ENCODE assay signal across 8 cellular contexts in genomic region chr11:61966673-61967176, GRCh38. TPM values are rescaled to one million over a fixed set of nuclear protein-coding genes. Genes with fewer than 3 reads are reported as not detected.
DNase-seq lines count a peak whose midpoint lies in the region; TF ChIP-seq lines count a peak whose summit lies in the region.

No MANE protein-coding gene starts in this region.

- H2AFZ ChIP-seq in neural cell (ENCODE audit: low read depth, low read length) = no peak overlapping the region

- H3K79me2 ChIP-seq in neural cell (replicated peaks; ENCODE audit: insufficient read depth, low read length) = peaks cover 23% of the 10 kb centered on the region

- TF ChIP-seq RAD21 in neural cell (conservative IDR thresholded peaks at IDR 0.05) = no peak

- TF ChIP-seq CTCF in VCaP (conservative IDR thresholded peaks at IDR 0.05) (no peak), neural cell (IDR thresholded peaks at IDR 0.05; ENCODE audit: poor library complexity, severe bottlenecking) (no peak)

- TF ChIP-seq EP300 in neural cell (conservative IDR thresholded peaks at IDR 0.05; ENCODE audit: poor library complexity, severe bottlenecking) = no peak

- H3K27ac ChIP-seq in VCaP (peak overlapping the region; percentile 95), neural cell (ENCODE audit: low read length) (peak overlapping the region; percentile 98)

- H3K27me3 ChIP-seq in H7 (ENCODE audit: control insufficient read depth, insufficient read depth, low read length) (no peaks in the 10 kb centered on the region), endocrine pancreas (ENCODE audit: control insufficient read depth, insufficient read depth, low read length) (no peaks in the 10 kb centered on the region), neural cell (ENCODE audit: insufficient read depth, low read depth, low read length) (no peaks in the 10 kb centered on the region)

- H3K4me2 ChIP-seq in neural cell (ENCODE audit: low read length) = peak overlapping the region; percentile 66

- no peaks in the 10 kb centered on the region for H4K20me1 ChIP-seq in neural cell (ENCODE audit: insufficient read depth)

- H3K9ac ChIP-seq in endocrine pancreas (ENCODE audit: control insufficient read depth, insufficient read depth, low read length) = peak overlapping the region; percentile 49
- peak overlapping the region; percentile 97 for H3K9ac ChIP-seq in neural cell (ENCODE audit: low read length)

- peaks cover 4% of the 10 kb centered on the region for H3K4me1 ChIP-seq in endocrine pancreas (ENCODE audit: control insufficient read depth, insufficient read depth, low read length)

- no peaks in the 10 kb centered on the region for H3K9me2 ChIP-seq in neural cell (ENCODE audit: insufficient read depth, low read length)

- DNase-seq in 8988T = peak; percentile 30
- peak; percentile 48 for DNase-seq in H7
- no peak for DNase-seq in AG20443 (ENCODE audit: low spot score)
- DNase-seq in NCI-H2227 (lab: John Stamatoyannopoulos, UW; ENCODE audit: unreplicated experiment) = no peak
- DNase-seq in HuH-7 (ENCODE audit: low spot score) = no peak

- H3K9me3 ChIP-seq in endocrine pancreas (ENCODE audit: control insufficient read depth, low read length) = no peaks in the 10 kb centered on the region
- no peaks in the 10 kb centered on the region for H3K9me3 ChIP-seq in neural cell (ENCODE audit: low read length)

- no peaks in the 10 kb centered on the region for H3F3A ChIP-seq in neural cell (ENCODE audit: insufficient read depth, low read length, poor library complexity, severe bottlenecking)

- H3K4me3 ChIP-seq in H7 (ENCODE audit: insufficient read depth, low read depth, low read length) (peak overlapping the region; percentile 68), endocrine pancreas (ENCODE audit: control insufficient read depth, insufficient read depth, low read length) (peak overlapping the region; percentile 98), neural cell (ENCODE audit: low read length) (peak overlapping the region; percentile 86)

- H3K36me3 ChIP-seq in H7 (replicated peaks; ENCODE audit: control insufficient read depth, insufficient read depth, low read length) = peaks cover 17% of the 10 kb centered on the region
- H3K36me3 ChIP-seq in endocrine pancreas (ENCODE audit: control insufficient read depth, insufficient read depth, low read length) = no peaks in the 10 kb centered on the region
- peaks cover 17% of the 10 kb centered on the region for H3K36me3 ChIP-seq in neural cell (ENCODE audit: insufficient read depth, low read length)

TF ChIP-seq in neural cell, 6 proteins besides CTCF, POLR2A, EP300 and RAD21:
- TF ChIP-seq EZH2 (IDR thresholded peaks at IDR 0.05; ENCODE audit: borderline replicate concordance, insufficient read depth, low read length, poor library complexity, severe bottlenecking) (no peak), TAF1 (IDR thresholded peaks at IDR 0.05; ENCODE audit: low read depth) (peak; percentile 75)

RNA-seq across cellular contexts. Expression of gene FTH1, which starts 0.7 kb away (rescaled TPM):
- total RNA-seq in H7 (2014; rRNA removed; shearing (Covaris generic)) = 443 and 463 TPM in 2 replicates
- polyA plus RNA-seq in neural cell = 540 and 597 TPM in 2 replicates
- 209 and 346 TPM in 2 replicates for polyA minus RNA-seq in neural cell

RNA-seq across cellular contexts. Expression of gene BEST1, which starts 16.6 kb away (rescaled TPM):
- total RNA-seq in H7 (2014; rRNA removed; shearing (Covaris generic)) = 0.30 and 0.45 TPM in 2 replicates
- polyA plus RNA-seq in neural cell = 6.4 and 7.7 TPM in 2 replicates
- polyA minus RNA-seq in neural cell = 4.4 and 5.2 TPM in 2 replicates

RNA-seq across cellular contexts. Expression of gene RAB3IL1, which starts 49.4 kb away (rescaled TPM):
- total RNA-seq in H7 (2014; rRNA removed; shearing (Covaris generic)) = 5.8 and 7.2 TPM in 2 replicates
- 1.6 and 4.0 TPM in 2 replicates for polyA plus RNA-seq in neural cell
- polyA minus RNA-seq in neural cell = 1.9 TPM in 2 replicates

Comparison
In these comparisons a context has a peak if more than half of its experiments do, and no peak if none do; other contexts are left out.
1. DNase-seq: peak in 8988T (single experiment) and H7 (single experiment); none in AG20443 (single experiment), NCI-H2227 (single experiment) and HuH-7 (single experiment).
2. Peak in every context shown above with its lines, with median percentiles within 50 percentile points of each other: H3K4me3 ChIP-seq.